23 cellular contexts compared by ENCODE assay signal in genomic region chr10:8078027-8078426, GRCh38. TPM values are rescaled to one million over a fixed set of nuclear protein-coding genes. Genes with fewer than 3 reads are reported as not detected.
"Had no signal": no experiment of that assay in that cellular context is flagged by ENCODE, and none has a peak within 500 bp of the region (broad histone marks: within the 10 kb centered on the region; RNA-seq: fewer than 3 reads in every experiment).

No MANE protein-coding gene starts in this region.

- H3K27ac ChIP-seq: dorsolateral prefrontal cortex, heart left ventricle, ovary, right atrium auricular region, sigmoid colon, skin epidermis, stomach, thoracic aorta, transverse colon had no signal

- H3K4me3 Mint-ChIP-seq: naive thymus-derived CD4-positive, alpha-beta T cell; neural crest cell had no signal

- H3K27me3 ChIP-seq: ovary, right atrium auricular region had no signal

- H3K36me3 ChIP-seq: ovary, right atrium auricular region, sigmoid colon, stomach, thoracic aorta, transverse colon had no signal

- H3K9me3 ChIP-seq: heart left ventricle, ovary, right atrium auricular region, sigmoid colon, stomach, thoracic aorta, transverse colon had no signal

- H3K4me3 ChIP-seq: dorsolateral prefrontal cortex, heart left ventricle, ovary, right atrium auricular region, sigmoid colon, skin epidermis, stomach, thoracic aorta, transverse colon had no signal

- H3K27me3 Mint-ChIP-seq: naive thymus-derived CD4-positive, alpha-beta T cell had no signal

- DNase-seq: cortex of kidney; dorsolateral prefrontal cortex; effector CD8-positive, alpha-beta T cell; heart left ventricle; hippocampal formation; kidney glomerular epithelial cell; mammary epithelial cell; naive thymus-derived CD4-positive, alpha-beta T cell; nucleus accumbens; ovary; stimulated activated CD4-positive, alpha-beta T cell treated with anti-CD3 and anti-CD28 coated beads, Interleukin-2, amount 100 ng/mL, for 24 hours; stimulated activated CD4-positive, alpha-beta T cell treated with anti-CD3 and anti-CD28 coated beads, Interleukin-4, amount 100 ng/mL, for 4 hours; stimulated activated naive CD4-positive, alpha-beta T cell; stomach; substantia nigra; transverse colon had no signal

- H3K9me3 Mint-ChIP-seq: naive thymus-derived CD4-positive, alpha-beta T cell; neural crest cell had no signal

- H3K4me1 ChIP-seq: heart left ventricle, right atrium auricular region, sigmoid colon, stomach, transverse colon had no signal

RNA-seq across cellular contexts. Expression of gene GATA3, which starts 23.5 kb away (rescaled TPM):
- total RNA-seq: fibroblast of lung, frontal cortex, sigmoid colon, thoracic aorta had no signal
- polyA plus RNA-seq: fibroblast of lung had no signal
